In the genomic region with DNA sequence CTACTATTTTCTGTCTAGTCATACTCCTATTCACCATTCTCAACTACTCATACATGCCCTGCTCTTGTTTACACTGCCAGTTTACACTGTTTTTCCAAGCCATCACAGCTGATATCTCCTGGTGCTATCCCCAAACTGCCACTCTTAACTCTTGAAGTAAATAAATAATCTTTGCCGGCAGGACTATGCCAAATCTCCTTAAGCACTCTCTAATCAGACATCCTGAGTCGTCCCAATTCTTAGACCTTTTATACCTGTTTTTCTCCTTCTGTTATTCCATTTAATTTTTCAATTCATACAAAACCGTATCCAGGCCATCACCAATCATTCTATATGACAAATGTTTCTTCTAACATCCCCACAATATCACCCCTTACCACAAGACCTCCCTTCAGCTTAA, we compare ENCODE assay signal across 1 cellular context. TPM values are rescaled to one million over a fixed set of nuclear protein-coding genes. Genes with fewer than 3 reads are reported as not detected.
"Had no signal": no experiment of that assay in that cellular context is flagged by ENCODE, and none has a peak within 500 bp of the region (broad histone marks: within the 10 kb centered on the region; RNA-seq: fewer than 3 reads in every experiment).

No MANE protein-coding gene starts in this region.

RNA-seq across cellular contexts. Expression of a gene that starts 36.7 kb away (rescaled TPM):
- polyA plus RNA-seq: naive thymus-derived CD4-positive, alpha-beta T cell had no signal
